In genomic region chr1:247211339-247211738, GRCh38 we compare ENCODE assay signal across 11 cellular contexts. TPM values are rescaled to one million over a fixed set of nuclear protein-coding genes. Genes with fewer than 3 reads are reported as not detected.
DNase-seq lines count a peak whose midpoint lies in the region; FAIRE-seq and TF ChIP-seq lines count a peak whose summit lies in the region.
"Had no signal": no experiment of that assay in that cellular context is flagged by ENCODE, and none has a peak within 500 bp of the region (broad histone marks: within the 10 kb centered on the region; RNA-seq: fewer than 3 reads in every experiment).

No MANE protein-coding gene starts in this region.

- no peak overlapping the region for H2AFZ ChIP-seq in neural cell (ENCODE audit: low read depth, low read length)

- H3F3A ChIP-seq in neural cell (ENCODE audit: insufficient read depth, low read length, poor library complexity, severe bottlenecking), result no peaks in the 10 kb centered on the region

- TF ChIP-seq POLR2A in H54 (IDR thresholded peaks at IDR 0.05; ENCODE audit: low read depth, low read length), result no peak

- peaks cover 26% of the 10 kb centered on the region for H3K79me2 ChIP-seq in neural cell (replicated peaks; ENCODE audit: insufficient read depth, low read length)

- no peak overlapping the region for H3K9ac ChIP-seq in BLaER1
- H3K9ac ChIP-seq in HUES48 (ENCODE audit: low read depth, low read length), result no peak overlapping the region
- peak overlapping the region; percentile 70 for H3K9ac ChIP-seq in neural cell (ENCODE audit: low read length)

- H3K36me3 Mint-ChIP-seq in activated T-helper 2 cell treated with anti-CD3 and anti-CD28 coated beads, Interferon-gamma antibody, Interleukin-2, Interleukin-4, amounts not matched to agents 10 μg/mL and 5 μg/mL and 100 μg/mL, durations not matched to agents 14 hours and 24 hours and 36 hours (ENCODE audit: low read depth), result peaks cover 41% of the 10 kb centered on the region

- no peak for DNase-seq in activated T-helper 2 cell treated with anti-CD3 and anti-CD28 coated beads, Interferon-gamma antibody, Interleukin-2, Interleukin-4, amounts not matched to agents 10 μg/mL and 5 μg/mL and 100 μg/mL, durations not matched to agents 14 hours and 24 hours and 36 hours (ENCODE audit: low spot score)
- no peak for DNase-seq in kidney glomerular epithelial cell (lab: John Stamatoyannopoulos, UW)
- no peak for DNase-seq in stimulated activated naive CD4-positive, alpha-beta T cell treated with Interleukin-2 at 50 U/mL for 16 hours (lab: John Stamatoyannopoulos, UW)
- DNase-seq in H54 (ENCODE audit: insufficient read length, low spot score), result no peak
- no peak for DNase-seq in HuH-7 (ENCODE audit: low spot score)

- no peak for TF ChIP-seq CTCF in neural cell (IDR thresholded peaks at IDR 0.05; ENCODE audit: poor library complexity, severe bottlenecking)

- no peak for TF ChIP-seq EP300 in neural cell (conservative IDR thresholded peaks at IDR 0.05; ENCODE audit: poor library complexity, severe bottlenecking)

- FAIRE-seq in H54 (lab: Jason Lieb, UNC), result no peak

- H3K27ac ChIP-seq in BLaER1, result no peak overlapping the region
- no peak overlapping the region for H3K27ac ChIP-seq in HUES48 (ENCODE audit: low read depth, low read length)
- H3K27ac ChIP-seq in neural cell (ENCODE audit: low read length), result no peak overlapping the region
- H3K27ac ChIP-seq: ovary had no signal

- H3K9me3 ChIP-seq in BLaER1, result peaks cover 22% of the 10 kb centered on the region
- no peaks in the 10 kb centered on the region for H3K9me3 ChIP-seq in HUES48 (ENCODE audit: control insufficient read depth, insufficient read depth, low read length)
- no peaks in the 10 kb centered on the region for H3K9me3 ChIP-seq in neural cell (ENCODE audit: low read length)
- H3K9me3 ChIP-seq: ovary had no signal

- peaks cover 17% of the 10 kb centered on the region for H3K9me3 Mint-ChIP-seq in activated T-helper 2 cell treated with anti-CD3 and anti-CD28 coated beads, Interferon-gamma antibody, Interleukin-2, Interleukin-4, amounts not matched to agents 10 μg/mL and 5 μg/mL and 100 μg/mL, durations not matched to agents 14 hours and 24 hours and 36 hours

- intact Hi-C loops in activated T-helper 2 cell treated with anti-CD3 and anti-CD28 coated beads, Interferon-gamma antibody, Interleukin-2, Interleukin-4, amounts not matched to agents 10 μg/mL and 5 μg/mL and 100 μg/mL, durations not matched to agents 14 hours and 24 hours and 36 hours (cut with micrococcal nuclease), result loop anchor here (2.0 to 10.0 kb wide), 5 partner anchors 44 to 281 kb away; partner anchors contain the start of genes AHCTF1, ZNF669 and ZNF670

- H3K36me3 ChIP-seq in BLaER1, result peaks cover 30% of the 10 kb centered on the region
- H3K36me3 ChIP-seq in HUES48 (ENCODE audit: control insufficient read depth, insufficient read depth, low read length), result peaks cover 1% of the 10 kb centered on the region; the same call in 1 of the 2 replicates
- no peaks in the 10 kb centered on the region for H3K36me3 ChIP-seq in neural cell (ENCODE audit: insufficient read depth, low read length)
- H3K36me3 ChIP-seq: ovary had no signal

- H4K20me1 ChIP-seq in BLaER1, result peaks cover 35% of the 10 kb centered on the region
- H4K20me1 ChIP-seq in neural cell (ENCODE audit: insufficient read depth), result no peaks in the 10 kb centered on the region

- H3K4me3 ChIP-seq in BLaER1, result no peak overlapping the region
- peak overlapping the region; percentile 95; the same call in 1 of the 2 replicates for H3K4me3 ChIP-seq in HUES48 (ENCODE audit: low read depth, low read length)
- H3K4me3 ChIP-seq in neural cell (ENCODE audit: low read length), result no peak overlapping the region

- peaks cover 23% of the 10 kb centered on the region for H3K4me1 ChIP-seq in BLaER1
- peaks cover 25% of the 10 kb centered on the region for H3K4me1 ChIP-seq in HUES48 (ENCODE audit: control insufficient read depth, insufficient read depth, low read length)

- H3K27me3 ChIP-seq in BLaER1 (no peaks in the 10 kb centered on the region), HUES48 (ENCODE audit: control insufficient read depth, insufficient read depth, low read length) (no peaks in the 10 kb centered on the region), neural cell (ENCODE audit: insufficient read depth, low read depth, low read length) (no peaks in the 10 kb centered on the region)
- H3K27me3 ChIP-seq: ovary had no signal

- TF ChIP-seq RAD21 in neural cell (conservative IDR thresholded peaks at IDR 0.05), result no peak

- no peak overlapping the region for H3K27ac Mint-ChIP-seq in activated T-helper 2 cell treated with anti-CD3 and anti-CD28 coated beads, Interferon-gamma antibody, Interleukin-2, Interleukin-4, amounts not matched to agents 10 μg/mL and 5 μg/mL and 100 μg/mL, durations not matched to agents 14 hours and 24 hours and 36 hours

- H3K27me3 Mint-ChIP-seq in activated T-helper 2 cell treated with anti-CD3 and anti-CD28 coated beads, Interferon-gamma antibody, Interleukin-2, Interleukin-4, amounts not matched to agents 10 μg/mL and 5 μg/mL and 100 μg/mL, durations not matched to agents 14 hours and 24 hours and 36 hours (ENCODE audit: low read depth), result no peaks in the 10 kb centered on the region
- H3K27me3 Mint-ChIP-seq: activated naive CD8-positive, alpha-beta T cell had no signal

- no peaks in the 10 kb centered on the region for H3K9me2 ChIP-seq in neural cell (ENCODE audit: insufficient read depth, low read length)

- H3K4me1 Mint-ChIP-seq in activated T-helper 2 cell treated with anti-CD3 and anti-CD28 coated beads, Interferon-gamma antibody, Interleukin-2, Interleukin-4, amounts not matched to agents 10 μg/mL and 5 μg/mL and 100 μg/mL, durations not matched to agents 14 hours and 24 hours and 36 hours (ENCODE audit: low read depth), result peaks cover 46% of the 10 kb centered on the region

- peak overlapping the region; percentile 30 for H3K4me3 Mint-ChIP-seq in activated T-helper 2 cell treated with anti-CD3 and anti-CD28 coated beads, Interferon-gamma antibody, Interleukin-2, Interleukin-4, amounts not matched to agents 10 μg/mL and 5 μg/mL and 100 μg/mL, durations not matched to agents 14 hours and 24 hours and 36 hours (ENCODE audit: low read depth)

- H3K4me2 ChIP-seq in BLaER1 (peak overlapping the region; percentile 85), neural cell (ENCODE audit: low read length) (no peak overlapping the region)

TF ChIP-seq in neural cell, 6 proteins besides CTCF, POLR2A, EP300 and RAD21:
- TF ChIP-seq REST (IDR thresholded peaks at IDR 0.05; ENCODE audit: borderline replicate concordance) (no peak), TAF1 (IDR thresholded peaks at IDR 0.05; ENCODE audit: low read depth) (no peak), MXI1 (conservative IDR thresholded peaks at IDR 0.05; ENCODE audit: poor library complexity, severe bottlenecking) (no peak), EZH2 (IDR thresholded peaks at IDR 0.05; ENCODE audit: borderline replicate concordance, insufficient read depth, low read length, poor library complexity, severe bottlenecking) (no peak), POLR2AphosphoS5 (IDR thresholded peaks at IDR 0.05) (no peak), SMC3 (conservative IDR thresholded peaks at IDR 0.05; ENCODE audit: poor library complexity) (no peak)

RNA-seq across cellular contexts. Expression of gene ZNF124, which starts 39.5 kb away (rescaled TPM):
- total RNA-seq in activated T-helper 2 cell treated with anti-CD3 and anti-CD28 coated beads, Interferon-gamma antibody, Interleukin-2, Interleukin-4, amounts not matched to agents 10 μg/mL and 5 μg/mL and 100 μg/mL, durations not matched to agents 14 hours and 24 hours and 36 hours, result 14.0 and 16.9 TPM in 2 replicates
- 23.6 and 31.5 TPM in 2 replicates for polyA plus RNA-seq in neural cell
- polyA minus RNA-seq in neural cell, result 505 and 513 TPM in 2 replicates

RNA-seq across cellular contexts. Expression of gene VN1R5, which starts 44.5 kb away (rescaled TPM):
- not detected in 2 replicates for total RNA-seq in activated T-helper 2 cell treated with anti-CD3 and anti-CD28 coated beads, Interferon-gamma antibody, Interleukin-2, Interleukin-4, amounts not matched to agents 10 μg/mL and 5 μg/mL and 100 μg/mL, durations not matched to agents 14 hours and 24 hours and 36 hours
- polyA plus RNA-seq in neural cell, result not detected in 2 replicates
- not detected in 2 replicates for polyA minus RNA-seq in neural cell
- total RNA-seq: ovary had no signal
- polyA plus RNA-seq: CD14-positive monocyte, ovary had no signal
